ENCODE assay signal across 19 cellular contexts in genomic region chr5:13708432-13708831, GRCh38.
"Had no signal": no experiment of that assay in that cellular context is flagged by ENCODE, and none has a peak within 500 bp of the region (broad histone marks: within the 10 kb centered on the region; RNA-seq: fewer than 3 reads in every experiment).

No MANE protein-coding gene starts in this region.

- DNase-seq: activated CD8-positive, alpha-beta memory T cell treated with anti-CD3 and anti-CD28 coated beads for 24 hours; activated CD8-positive, alpha-beta memory T cell treated with anti-CD3 and anti-CD28 coated beads, Interleukin-2, amount 50 U/mL, for 4 hours; activated naive CD4-positive, alpha-beta T cell; activated T-cell treated with anti-CD3 and anti-CD28 coated beads, Interleukin-2, amount 50 U/mL, for 24 hours; endodermal cell; esophagus squamous epithelium; heart right ventricle; islet precursor cell; left colon; naive B cell; occipital lobe; posterior cingulate gyrus; spleen; stimulated activated CD4-positive, alpha-beta T cell treated with anti-CD3 and anti-CD28 coated beads, Interleukin-4, amount 100 ng/mL, for 1 hour; stimulated activated naive CD4-positive, alpha-beta T cell treated with Interleukin-2 at 50 U/mL for 16 hours; T-helper 1 cell; T-helper 9 cell; upper lobe of right lung had no signal

- ATAC-seq: heart right ventricle, left colon, upper lobe of right lung, WTC11 had no signal
